Comparison of ENCODE assay signal across 5 cellular contexts in genomic region chr14:101394374-101394773, GRCh38.
"Had no signal": no experiment of that assay in that cellular context is flagged by ENCODE, and none has a peak within 500 bp of the region (broad histone marks: within the 10 kb centered on the region; RNA-seq: fewer than 3 reads in every experiment).

No MANE protein-coding gene starts in this region.

- DNase-seq: H9, HCEC 1CT, KBM-7 had no signal

- H3K9me3 Mint-ChIP-seq: GM23338 had no signal

- H3K4me3 ChIP-seq: GM23338 had no signal

- H3K4me3 Mint-ChIP-seq: GM23338, H9, IgD-negative memory B cell had no signal

- H2AFZ ChIP-seq: GM23338 had no signal

- H3K4me2 ChIP-seq: GM23338 had no signal

- H3K4me1 Mint-ChIP-seq: GM23338, H9 had no signal

- H3K27ac Mint-ChIP-seq: GM23338, H9, IgD-negative memory B cell had no signal

- ATAC-seq: GM23338 had no signal
